ENCODE assay signal across 11 cellular contexts in genomic region chr15:80093854-80094418, GRCh38. TPM values are rescaled to one million over a fixed set of nuclear protein-coding genes. Genes with fewer than 3 reads are reported as not detected.
DNase-seq lines count a peak whose midpoint lies in the region; ATAC-seq, FAIRE-seq and TF ChIP-seq lines count a peak whose summit lies in the region.
"Had no signal": no experiment of that assay in that cellular context is flagged by ENCODE, and none has a peak within 500 bp of the region (broad histone marks: within the 10 kb centered on the region; RNA-seq: fewer than 3 reads in every experiment).

No MANE protein-coding gene starts in this region.

- H3K27ac Mint-ChIP-seq in activated CD4-positive, alpha-beta T cell treated with anti-CD3 and anti-CD28 coated beads, Interleukin-2, amount 10 ng/mL, durations not matched to agents 24 days and 14 days, result no peak overlapping the region
- H3K27ac Mint-ChIP-seq in stimulated activated naive B cell treated with anti-CD40 and anti-IgM and Interleukin-4, amounts not matched to agents 10 μg/mL and 1 μg/mL and 100 μg/mL, for 72 hours, result no peak overlapping the region
- H3K27ac Mint-ChIP-seq: T-helper 1 cell treated with Interleukin-12 subunit alpha and Interleukin-12 subunit beta and Interleukin-4 antibody, amounts not matched to agents 30 μg/mL and 1 μg/mL, for 36 hours had no signal

- peak; percentile 84 for ATAC-seq in SK-N-SH treated with all-trans-retinoic acid at 6 μM for 48 hours
- peak; percentile 95 for ATAC-seq in left ventricle myocardium superior
- ATAC-seq in stimulated activated naive B cell treated with anti-CD40 and anti-IgM and Interleukin-4, amounts not matched to agents 10 μg/mL and 1 μg/mL and 100 μg/mL, for 72 hours (replicated peaks), result peak; percentile 56 to 62

- no peak for FAIRE-seq in GM12892 (lab: Jason Lieb, UNC)
- FAIRE-seq: colon had no signal

- peak; percentile 41 for DNase-seq in activated CD4-positive, alpha-beta T cell treated with anti-CD3 and anti-CD28 coated beads for 48 hours
- no peak for DNase-seq in activated CD4-positive, alpha-beta T cell treated with anti-CD3 and anti-CD28 coated beads, Interleukin-2, amount 10 ng/mL, durations not matched to agents 24 days and 14 days
- DNase-seq in left ventricle myocardium superior (peak; percentile 67), SIG-M5 treated with dmso at 0.1 percent for 504 hours (lab: John Stamatoyannopoulos, UW; ENCODE audit: unreplicated experiment) (no peak), GM12892 (ENCODE audit: insufficient read length) (no peak), medulla oblongata (ENCODE audit: extremely low spot score) (no peak)
- no peak for DNase-seq in stimulated activated naive B cell treated with anti-CD40 and anti-IgM and Interleukin-4, amounts not matched to agents 10 μg/mL and 1 μg/mL and 100 μg/mL, for 72 hours
- DNase-seq: naive B cell had no signal

- H3K4me1 Mint-ChIP-seq in activated CD4-positive, alpha-beta T cell treated with anti-CD3 and anti-CD28 coated beads, Interleukin-2, amount 10 ng/mL, durations not matched to agents 24 days and 14 days, result peaks cover 9% of the 10 kb centered on the region
- peaks cover 22 to 42% of the 10 kb centered on the region in 2 donors for H3K4me1 Mint-ChIP-seq in stimulated activated naive B cell treated with anti-CD40 and anti-IgM and Interleukin-4, amounts not matched to agents 10 μg/mL and 1 μg/mL and 100 μg/mL, for 72 hours

- H3K4me3 Mint-ChIP-seq in activated CD4-positive, alpha-beta T cell treated with anti-CD3 and anti-CD28 coated beads, Interleukin-2, amount 10 ng/mL, durations not matched to agents 24 days and 14 days, result no peak overlapping the region
- no peak overlapping the region for H3K4me3 Mint-ChIP-seq in stimulated activated naive B cell treated with anti-CD40 and anti-IgM and Interleukin-4, amounts not matched to agents 10 μg/mL and 1 μg/mL and 100 μg/mL, for 72 hours
- H3K4me3 Mint-ChIP-seq: naive B cell; T-helper 1 cell treated with Interleukin-12 subunit alpha and Interleukin-12 subunit beta and Interleukin-4 antibody, amounts not matched to agents 30 μg/mL and 1 μg/mL, for 36 hours had no signal

- H3K36me3 Mint-ChIP-seq in activated CD4-positive, alpha-beta T cell treated with anti-CD3 and anti-CD28 coated beads, Interleukin-2, amount 10 ng/mL, durations not matched to agents 24 days and 14 days (ENCODE audit: low read depth), result peaks cover 4% of the 10 kb centered on the region
- peaks cover 9 to 14% of the 10 kb centered on the region in 2 donors for H3K36me3 Mint-ChIP-seq in stimulated activated naive B cell treated with anti-CD40 and anti-IgM and Interleukin-4, amounts not matched to agents 10 μg/mL and 1 μg/mL and 100 μg/mL, for 72 hours

- no peaks in the 10 kb centered on the region for H3K27me3 Mint-ChIP-seq in activated CD4-positive, alpha-beta T cell treated with anti-CD3 and anti-CD28 coated beads, Interleukin-2, amount 10 ng/mL, durations not matched to agents 24 days and 14 days
- H3K27me3 Mint-ChIP-seq in stimulated activated naive B cell treated with anti-CD40 and anti-IgM and Interleukin-4, amounts not matched to agents 10 μg/mL and 1 μg/mL and 100 μg/mL, for 72 hours, result no peaks in the 10 kb centered on the region
- H3K27me3 Mint-ChIP-seq: naive B cell had no signal

- no peaks in the 10 kb centered on the region for H3K9me3 Mint-ChIP-seq in activated CD4-positive, alpha-beta T cell treated with anti-CD3 and anti-CD28 coated beads, Interleukin-2, amount 10 ng/mL, durations not matched to agents 24 days and 14 days
- H3K9me3 Mint-ChIP-seq in stimulated activated naive B cell treated with anti-CD40 and anti-IgM and Interleukin-4, amounts not matched to agents 10 μg/mL and 1 μg/mL and 100 μg/mL, for 72 hours, result no peaks in the 10 kb centered on the region
- H3K9me3 Mint-ChIP-seq: naive B cell; T-helper 1 cell treated with Interleukin-12 subunit alpha and Interleukin-12 subunit beta and Interleukin-4 antibody, amounts not matched to agents 30 μg/mL and 1 μg/mL, for 36 hours had no signal

- intact Hi-C loops in activated CD4-positive, alpha-beta T cell treated with anti-CD3 and anti-CD28 coated beads, Interleukin-2, amount 10 ng/mL, durations not matched to agents 24 days and 14 days (cut with micrococcal nuclease), result no loop called here
- intact Hi-C loops in left ventricle myocardium superior (cut with micrococcal nuclease), result no loop called here

- TF ChIP-seq POLR2A in GM12892 (IDR thresholded peaks at IDR 0.05; ENCODE audit: low read depth, low read length), result no peak

TF ChIP-seq in SK-N-SH treated with all-trans-retinoic acid at 6 μM for 48 hours, 23 proteins besides CTCF, POLR2A, EP300 and RAD21:
- TF ChIP-seq ESRRG (CRISPR knock-in tag; IDR thresholded peaks at IDR 0.05) (no peak), ZNF8 (CRISPR knock-in tag; IDR thresholded peaks at IDR 0.05) (0 out of 2 replicates have a peak, but pooled peaks have one; percentile 17), CREB5 (CRISPR knock-in tag; IDR thresholded peaks at IDR 0.05; ENCODE audit: low read depth) (peak; percentile 62; the same call in 1 of the 2 replicates), ZFP3 (CRISPR knock-in tag; IDR thresholded peaks at IDR 0.05) (peak; percentile 64; the same call in 1 of the 2 replicates), PPARA (CRISPR knock-in tag; IDR thresholded peaks at IDR 0.05; ENCODE audit: borderline replicate concordance) (no peak), ZNF70 (CRISPR knock-in tag; IDR thresholded peaks at IDR 0.05) (no peak), ISL1 (CRISPR knock-in tag; IDR thresholded peaks at IDR 0.05) (peak; percentile 92)

RNA-seq across cellular contexts. Expression of gene ZFAND6, which starts 34.5 kb away (rescaled TPM):
- total RNA-seq in activated CD4-positive, alpha-beta T cell treated with anti-CD3 and anti-CD28 coated beads, Interleukin-2, amount 10 ng/mL, durations not matched to agents 24 days and 14 days, result 40.4 and 43.5 TPM in 2 replicates
- 67.6 TPM for total RNA-seq in left ventricle myocardium superior
- polyA plus RNA-seq in GM12892 (2012; ENCODE audit: missing spikeins), result 73.6 TPM

RNA-seq across cellular contexts. Expression of gene FAH, which starts 58.9 kb away (rescaled TPM):
- 81.7 and 90.5 TPM in 2 replicates for total RNA-seq in activated CD4-positive, alpha-beta T cell treated with anti-CD3 and anti-CD28 coated beads, Interleukin-2, amount 10 ng/mL, durations not matched to agents 24 days and 14 days
- total RNA-seq in left ventricle myocardium superior, result 21.9 TPM
- 41.9 TPM for polyA plus RNA-seq in GM12892 (2012; ENCODE audit: missing spikeins)

Comparison
In these comparisons a context has a peak if more than half of its experiments do, and no peak if none do; other contexts are left out.
1. DNase-seq: peak in activated CD4-positive, alpha-beta T cell treated with anti-CD3 and anti-CD28 coated beads for 48 hours (single experiment) and left ventricle myocardium superior (single experiment); none in activated CD4-positive, alpha-beta T cell treated with anti-CD3 and anti-CD28 coated beads, Interleukin-2, amount 10 ng/mL, durations not matched to agents 24 days and 14 days (single experiment), stimulated activated naive B cell treated with anti-CD40 and anti-IgM and Interleukin-4, amounts not matched to agents 10 μg/mL and 1 μg/mL and 100 μg/mL, for 72 hours (single experiment), SIG-M5 treated with dmso at 0.1 percent for 504 hours (single experiment), GM12892 (single experiment) and medulla oblongata (single experiment).
2. Peak in every context shown above with its lines, with median percentiles within 50 percentile points of each other: ATAC-seq.